ENCODE assay signal across 20 cellular contexts in the genomic region with DNA sequence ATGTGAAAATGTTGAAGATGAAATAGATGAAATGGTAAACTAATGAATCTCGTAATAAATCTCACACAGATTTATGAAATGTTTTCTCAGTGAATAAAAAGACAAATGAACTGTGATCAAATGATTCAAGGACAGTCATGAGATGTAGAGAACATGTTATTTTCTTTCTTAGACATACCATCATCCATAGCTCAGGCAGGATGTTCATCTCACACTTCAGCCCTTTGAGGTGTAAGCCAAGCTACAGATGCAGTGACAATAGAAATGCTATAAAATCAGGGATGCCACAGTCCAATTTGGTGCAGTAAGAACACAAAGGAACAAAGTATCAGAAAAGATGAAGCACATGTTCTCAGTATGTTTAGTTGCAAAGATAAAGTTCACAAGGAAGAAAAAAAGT.
DNase-seq lines count a peak whose midpoint lies in the region; ATAC-seq, FAIRE-seq and TF ChIP-seq lines count a peak whose summit lies in the region.
"Had no signal": no experiment of that assay in that cellular context is flagged by ENCODE, and none has a peak within 500 bp of the region (broad histone marks: within the 10 kb centered on the region; RNA-seq: fewer than 3 reads in every experiment).

No MANE protein-coding gene starts in this region.

- no peaks in the 10 kb centered on the region for H3K9me2 ChIP-seq in Loucy (replicated peaks; ENCODE audit: low read depth, low read length)

- H3K79me2 ChIP-seq in Loucy (ENCODE audit: insufficient read depth, low read length) (no peaks in the 10 kb centered on the region), endothelial cell of umbilical vein (ENCODE audit: control insufficient read depth, insufficient read depth, low read length) (no peaks in the 10 kb centered on the region), smooth muscle cell (ENCODE audit: low read depth) (no peaks in the 10 kb centered on the region)

- DNase-seq in activated CD8-positive, alpha-beta memory T cell treated with anti-CD3 and anti-CD28 coated beads, Interleukin-2, amount 10 ng/mL, durations not matched to agents 7 days and 5 days = no peak
- no peak for DNase-seq in activated CD8-positive, alpha-beta memory T cell treated with anti-CD3 and anti-CD28 coated beads, Interleukin-2, amount 50 U/mL, for 48 hours
- DNase-seq in endothelial cell of umbilical vein (ENCODE audit: low read depth, low spot score) (no peak), smooth muscle cell (lab: John Stamatoyannopoulos, UW; ENCODE audit: unreplicated experiment) (no peak), lower leg skin (ENCODE audit: low spot score in 2 of 2) (no peak), right atrium auricular region (ENCODE audit: low spot score) (no peak)
- DNase-seq: DMS153, GOT3, Kasumi-1, MG63, NCI-H2029 treated with DMSO at 0.1 percent for 48 hours, NCI-H446 treated with DMSO at 0.1 percent for 48 hours, NCI-H526, SHP77 had no signal

- no peak overlapping the region for H3K27ac Mint-ChIP-seq in activated CD8-positive, alpha-beta memory T cell treated with anti-CD3 and anti-CD28 coated beads, Interleukin-2, amount 10 ng/mL, durations not matched to agents 7 days and 5 days

- FAIRE-seq in endothelial cell of umbilical vein (lab: Jason Lieb, UNC) = no peak
- FAIRE-seq: HepG2, K562 had no signal

- no peak overlapping the region for H3K4me3 ChIP-seq in Loucy (ENCODE audit: low read length, poor library complexity, severe bottlenecking)
- H3K4me3 ChIP-seq in endothelial cell of umbilical vein (replicated peaks in 1 of 3; ENCODE audit: insufficient read depth in 1 of 3, low read depth in 1 of 3, low read length in 3 of 3) = no peak overlapping the region
- H3K4me3 ChIP-seq in smooth muscle cell = no peak overlapping the region
- H3K4me3 ChIP-seq in lower leg skin (ENCODE audit: low read depth, poor library complexity, severe bottlenecking) = no peak overlapping the region
- no peak overlapping the region for H3K4me3 ChIP-seq in right atrium auricular region
- H3K4me3 ChIP-seq: K562, MG63 had no signal

- H3K4me1 ChIP-seq in Loucy (ENCODE audit: insufficient read depth, low read length, poor library complexity, severe bottlenecking) = peaks cover 15% of the 10 kb centered on the region
- H3K4me1 ChIP-seq in endothelial cell of umbilical vein (ENCODE audit: control insufficient read depth, extremely low read depth, insufficient read depth, low read length) = no peaks in the 10 kb centered on the region
- H3K4me1 ChIP-seq in smooth muscle cell (ENCODE audit: low read depth) = peaks cover 7% of the 10 kb centered on the region
- no peaks in the 10 kb centered on the region for H3K4me1 ChIP-seq in right atrium auricular region

- peaks cover under 1% of the 10 kb centered on the region for H3K36me3 Mint-ChIP-seq in activated CD8-positive, alpha-beta memory T cell treated with anti-CD3 and anti-CD28 coated beads, Interleukin-2, amount 10 ng/mL, durations not matched to agents 7 days and 5 days

- dilution Hi-C loops in endothelial cell of umbilical vein (cut with MboI; ENCODE audit: extremely low pct_ligation_motif_present, low sequenced_read_pairs) = no loop called here

- H3K4me2 ChIP-seq in Loucy (ENCODE audit: low read depth, low read length, poor library complexity, severe bottlenecking) = peak overlapping the region; percentile 5
- H3K4me2 ChIP-seq in endothelial cell of umbilical vein (ENCODE audit: insufficient read depth, low read length) = no peak overlapping the region
- no peak overlapping the region for H3K4me2 ChIP-seq in smooth muscle cell

- H2AFZ ChIP-seq in Loucy (ENCODE audit: low read length) = no peak overlapping the region
- H2AFZ ChIP-seq in endothelial cell of umbilical vein (ENCODE audit: low read depth, low read length) = peak overlapping the region; percentile 37
- peak overlapping the region; percentile 68 for H2AFZ ChIP-seq in smooth muscle cell (ENCODE audit: low read depth)

- H3K27me3 ChIP-seq in Loucy (ENCODE audit: insufficient read depth, low read length, poor library complexity, severe bottlenecking) (no peaks in the 10 kb centered on the region), endothelial cell of umbilical vein (ENCODE audit: control insufficient read depth in 2 of 2, insufficient read depth in 2 of 2, low read length in 2 of 2) (no peaks in the 10 kb centered on the region), smooth muscle cell (ENCODE audit: low read depth) (no peaks in the 10 kb centered on the region), right atrium auricular region (no peaks in the 10 kb centered on the region)
- H3K27me3 ChIP-seq: MG63 had no signal

- POLR2A ChIA-PET in endothelial cell of umbilical vein (lab: Charles Lee) = no interaction called here

- H3K36me3 ChIP-seq in Loucy (ENCODE audit: insufficient read depth, low read length) (no peaks in the 10 kb centered on the region), endothelial cell of umbilical vein (ENCODE audit: control insufficient read depth in 2 of 2, extremely low read depth in 1 of 2, insufficient read depth in 2 of 2, low read length in 2 of 2) (no peaks in the 10 kb centered on the region), smooth muscle cell (ENCODE audit: low read depth) (no peaks in the 10 kb centered on the region), right atrium auricular region (no peaks in the 10 kb centered on the region)
- H3K36me3 ChIP-seq: MG63 had no signal

- intact Hi-C loops in endothelial cell of umbilical vein (cut with micrococcal nuclease) (no loop called here), lower leg skin (cut with DNase I; ENCODE audit: low total_unique reads) (no loop called here)

- CTCF ChIA-PET in activated CD8-positive, alpha-beta memory T cell treated with anti-CD3 and anti-CD28 coated beads, Interleukin-2, amount 10 ng/mL, durations not matched to agents 7 days and 5 days (lab: Charles Lee) = interaction anchor here (1.0 to 1.3 kb wide), 2 partner anchors 9 to 227 kb away, joined by 3 read pairs; no protein-coding TSS in a partner anchor
- CTCF ChIA-PET in endothelial cell of umbilical vein (lab: Charles Lee) = interaction anchor here (1.0 to 1.6 kb wide), 2 partner anchors 10 to 11 kb away, joined by 4 to 5 read pairs; no protein-coding TSS in a partner anchor

- no peaks in the 10 kb centered on the region for H3F3A ChIP-seq in Loucy (ENCODE audit: low read depth)
- peaks cover 16% of the 10 kb centered on the region for H3F3A ChIP-seq in smooth muscle cell (ENCODE audit: low read depth)

- peaks cover 3% of the 10 kb centered on the region for H3K27me3 Mint-ChIP-seq in activated CD8-positive, alpha-beta memory T cell treated with anti-CD3 and anti-CD28 coated beads, Interleukin-2, amount 10 ng/mL, durations not matched to agents 7 days and 5 days

- no TSS peak for BruUV-seq in endothelial cell of umbilical vein (replicated peaks; lab: Mats Ljungman, UMichigan)

- H3K9me1 ChIP-seq in endothelial cell of umbilical vein (replicated peaks; ENCODE audit: control insufficient read depth, extremely low read depth, insufficient read depth, low read length) = no peaks in the 10 kb centered on the region

- H3K4me1 Mint-ChIP-seq in activated CD8-positive, alpha-beta memory T cell treated with anti-CD3 and anti-CD28 coated beads, Interleukin-2, amount 10 ng/mL, durations not matched to agents 7 days and 5 days = peaks cover 18% of the 10 kb centered on the region

- TF ChIP-seq CTCF in Loucy (conservative IDR thresholded peaks at IDR 0.05; ENCODE audit: low read length) (no peak), endothelial cell of umbilical vein (IDR thresholded peaks at IDR 0.05; ENCODE audit: extremely low read depth in 1 of 2, insufficient read depth in 1 of 2, low read depth in 1 of 2, low read length in 2 of 2) (no peak), smooth muscle cell (IDR thresholded peaks at IDR 0.05; ENCODE audit: borderline replicate concordance, insufficient read depth, poor library complexity, severe bottlenecking) (no peak), lower leg skin (IDR thresholded peaks at IDR 0.05) (no peak), right atrium auricular region (IDR thresholded peaks at IDR 0.05) (no peak)

- H3K9me3 ChIP-seq in Loucy (ENCODE audit: insufficient read depth, low read depth, low read length) (no peaks in the 10 kb centered on the region), endothelial cell of umbilical vein (replicated peaks; ENCODE audit: control insufficient read depth, insufficient read depth, low read length) (no peaks in the 10 kb centered on the region), smooth muscle cell (replicated peaks; ENCODE audit: low read depth) (no peaks in the 10 kb centered on the region), right atrium auricular region (no peaks in the 10 kb centered on the region)
- H3K9me3 ChIP-seq: MG63 had no signal

- H4K20me1 ChIP-seq in Loucy (ENCODE audit: insufficient read depth, low read length, poor library complexity, severe bottlenecking) = no peaks in the 10 kb centered on the region
- no peaks in the 10 kb centered on the region for H4K20me1 ChIP-seq in endothelial cell of umbilical vein (replicated peaks; ENCODE audit: control insufficient read depth, extremely low read depth, insufficient read depth, low read length)
- H4K20me1 ChIP-seq in smooth muscle cell (ENCODE audit: low read depth) = no peaks in the 10 kb centered on the region

- H3K27ac ChIP-seq in endothelial cell of umbilical vein (ENCODE audit: insufficient read depth, low read depth, low read length) = no peak overlapping the region
- no peak overlapping the region for H3K27ac ChIP-seq in smooth muscle cell (ENCODE audit: low read depth)
- H3K27ac ChIP-seq in right atrium auricular region = no peak overlapping the region
- H3K27ac ChIP-seq: 22Rv1, RWPE1 had no signal

- H3K9me3 Mint-ChIP-seq in activated CD8-positive, alpha-beta memory T cell treated with anti-CD3 and anti-CD28 coated beads, Interleukin-2, amount 10 ng/mL, durations not matched to agents 7 days and 5 days (ENCODE audit: low read depth) = no peaks in the 10 kb centered on the region

- WGBS in smooth muscle cell (ENCODE audit: low lambda C conversion rate) = 95% methylated on average over 1 of the region's 1 CpG
- WGBS in lower leg skin, 2 donors = 98 to 100% methylated on average over 1 of the region's 1 CpG

- H3K9ac ChIP-seq in Loucy (ENCODE audit: low read depth, low read length, poor library complexity, severe bottlenecking) (no peak overlapping the region), endothelial cell of umbilical vein (replicated peaks; ENCODE audit: extremely low read depth, insufficient read depth, low read length) (no peak overlapping the region), smooth muscle cell (ENCODE audit: low read depth) (no peak overlapping the region)

- peak; percentile 58 for ATAC-seq in activated CD8-positive, alpha-beta memory T cell treated with anti-CD3 and anti-CD28 coated beads, Interleukin-2, amount 10 ng/mL, durations not matched to agents 7 days and 5 days
- ATAC-seq in HG03442 (IDR thresholded peaks at IDR 0.05; ENCODE audit: unreplicated experiment) = no peak
- ATAC-seq: HepG2, K562 had no signal

- TF ChIP-seq POLR2A in endothelial cell of umbilical vein (IDR thresholded peaks at IDR 0.05; ENCODE audit: low read depth, low read length) (no peak), lower leg skin (IDR thresholded peaks at IDR 0.05) (no peak)

- no peak overlapping the region for H3K4me3 Mint-ChIP-seq in activated CD8-positive, alpha-beta memory T cell treated with anti-CD3 and anti-CD28 coated beads, Interleukin-2, amount 10 ng/mL, durations not matched to agents 7 days and 5 days
